3 cellular contexts compared by ENCODE assay signal in genomic region chr20:10789386-10789785, GRCh38.
TF ChIP-seq lines count a peak whose summit lies in the region.

No MANE protein-coding gene starts in this region.

TF ChIP-seq in A549, 52 proteins besides CTCF, POLR2A, EP300 and RAD21 (continued from another document):
- no peak for TF ChIP-seq HES2 (IDR thresholded peaks at IDR 0.05)
- no peak for TF ChIP-seq FOSB (CRISPR knock-in tag; IDR thresholded peaks at IDR 0.05)
- TF ChIP-seq BCL3 (IDR thresholded peaks at IDR 0.05) = no peak
- no peak for TF ChIP-seq ESRRA (IDR thresholded peaks at IDR 0.05; ENCODE audit: borderline replicate concordance, low read length)
- TF ChIP-seq TFCP2L1 (CRISPR knock-in tag; IDR thresholded peaks at IDR 0.05) = no peak
- TF ChIP-seq HMGXB4 (CRISPR knock-in tag; IDR thresholded peaks at IDR 0.05; ENCODE audit: borderline replicate concordance) = no peak
- no peak for TF ChIP-seq RARB (CRISPR knock-in tag; IDR thresholded peaks at IDR 0.05)
- TF ChIP-seq RFX5 (IDR thresholded peaks at IDR 0.05) = no peak
- no peak for TF ChIP-seq CBX2 (IDR thresholded peaks at IDR 0.05; ENCODE audit: borderline replicate concordance, low read depth)
- no peak for TF ChIP-seq EHMT2 (IDR thresholded peaks at IDR 0.05; ENCODE audit: low read depth)
- no peak for TF ChIP-seq JUNB (IDR thresholded peaks at IDR 0.05)
- no peak for TF ChIP-seq CEBPB (IDR thresholded peaks at IDR 0.05)
- TF ChIP-seq MYC (IDR thresholded peaks at IDR 0.05; ENCODE audit: borderline replicate concordance, low read length) = no peak
- no peak for TF ChIP-seq PHF8 (IDR thresholded peaks at IDR 0.05; ENCODE audit: borderline replicate concordance, low read depth)
- TF ChIP-seq ELK1 (IDR thresholded peaks at IDR 0.05; ENCODE audit: low read depth, low read length) = no peak

TF ChIP-seq in GM23338, 12 proteins besides CTCF, POLR2A, EP300 and RAD21:
- TF ChIP-seq ZNF462 (CRISPR knock-in tag; IDR thresholded peaks at IDR 0.05) = no peak
- TF ChIP-seq EZH2phosphoT487 (IDR thresholded peaks at IDR 0.05; ENCODE audit: unreplicated experiment) = no peak
- no peak for TF ChIP-seq ZNF331 (CRISPR knock-in tag; IDR thresholded peaks at IDR 0.05; ENCODE audit: low read depth)
- no peak for TF ChIP-seq REST (IDR thresholded peaks at IDR 0.05; ENCODE audit: unreplicated experiment)
- no peak for TF ChIP-seq ZNF114 (CRISPR knock-in tag; IDR thresholded peaks at IDR 0.05)
- no peak for TF ChIP-seq STAT1 (IDR thresholded peaks at IDR 0.05; ENCODE audit: unreplicated experiment)

TF ChIP-seq in GM12878, 131 proteins besides CTCF, POLR2A, EP300 and RAD21:
- TF ChIP-seq E2F8 (IDR thresholded peaks at IDR 0.05; ENCODE audit: low read depth, partially characterized antibody) = no peak
- TF ChIP-seq SIX5 (IDR thresholded peaks at IDR 0.05; ENCODE audit: low read depth, low read length, severe bottlenecking) = peak; percentile 19
